ENCODE assay signal across 14 cellular contexts in genomic region chr3:53888229-53888628, GRCh38.
"Had no signal": no experiment of that assay in that cellular context is flagged by ENCODE, and none has a peak within 500 bp of the region (broad histone marks: within the 10 kb centered on the region; RNA-seq: fewer than 3 reads in every experiment).

No MANE protein-coding gene starts in this region.

- H3K4me3 Mint-ChIP-seq: activated T-helper 17 cell treated with anti-CD3 and anti-CD28 coated beads, Interleukin-2, amount 50 U/mL, for 72 hours; dendritic cell treated with granulocyte-macrophage colony-stimulating factor and Interleukin-4, amounts not matched to agents 40 ng/mL and 50 ng/mL, for 4 days; effector memory CD8-positive, alpha-beta T cell; stimulated activated effector memory CD8-positive, alpha-beta T cell treated with anti-CD3 and anti-CD28 coated beads, Interleukin-12 subunit alpha, Interleukin-12 subunit beta, amount 100 ng/mL, for 72 hours had no signal

- H3K27me3 Mint-ChIP-seq: activated T-helper 17 cell treated with anti-CD3 and anti-CD28 coated beads, Interleukin-2, amount 50 U/mL, for 72 hours; effector memory CD8-positive, alpha-beta T cell; T-cell had no signal

- DNase-seq: activated CD4-positive, alpha-beta T cell treated with anti-CD3 and anti-CD28 coated beads, Interleukin-2, amount 50 U/mL, for 4 hours; activated naive CD4-positive, alpha-beta T cell treated with Interleukin-2 at 50 U/mL for 16 hours; effector memory CD8-positive, alpha-beta T cell; left cardiac atrium; mesendoderm; naive thymus-derived CD4-positive, alpha-beta T cell; posterior cingulate gyrus; sigmoid colon; stimulated activated CD4-positive, alpha-beta T cell treated with anti-CD3 and anti-CD28 coated beads, Interleukin-4, amount 100 ng/mL, for 24 hours; T-cell had no signal

- H3K27ac Mint-ChIP-seq: activated T-helper 17 cell treated with anti-CD3 and anti-CD28 coated beads, Interleukin-2, amount 50 U/mL, for 72 hours; dendritic cell treated with granulocyte-macrophage colony-stimulating factor and Interleukin-4, amounts not matched to agents 40 ng/mL and 50 ng/mL, for 4 days had no signal

- H3K4me3 ChIP-seq: sigmoid colon, SK-N-MC had no signal

- H3K27ac ChIP-seq: sigmoid colon, SK-N-MC had no signal

- H3K27me3 ChIP-seq: sigmoid colon had no signal

- H3K9me3 Mint-ChIP-seq: effector memory CD8-positive, alpha-beta T cell; stimulated activated effector memory CD8-positive, alpha-beta T cell treated with anti-CD3 and anti-CD28 coated beads, Interleukin-12 subunit alpha, Interleukin-12 subunit beta, amount 100 ng/mL, for 72 hours had no signal

- ATAC-seq: activated T-helper 17 cell treated with anti-CD3 and anti-CD28 coated beads, Interleukin-2, amount 50 U/mL, for 72 hours; effector memory CD8-positive, alpha-beta T cell; left cardiac atrium; naive thymus-derived CD4-positive, alpha-beta T cell; stimulated activated effector memory CD8-positive, alpha-beta T cell treated with anti-CD3 and anti-CD28 coated beads, Interleukin-12 subunit alpha, Interleukin-12 subunit beta, amount 100 ng/mL, for 72 hours; T-cell had no signal

- H3K9me3 ChIP-seq: sigmoid colon had no signal
